13 cellular contexts compared by ENCODE assay signal in the genomic region with DNA sequence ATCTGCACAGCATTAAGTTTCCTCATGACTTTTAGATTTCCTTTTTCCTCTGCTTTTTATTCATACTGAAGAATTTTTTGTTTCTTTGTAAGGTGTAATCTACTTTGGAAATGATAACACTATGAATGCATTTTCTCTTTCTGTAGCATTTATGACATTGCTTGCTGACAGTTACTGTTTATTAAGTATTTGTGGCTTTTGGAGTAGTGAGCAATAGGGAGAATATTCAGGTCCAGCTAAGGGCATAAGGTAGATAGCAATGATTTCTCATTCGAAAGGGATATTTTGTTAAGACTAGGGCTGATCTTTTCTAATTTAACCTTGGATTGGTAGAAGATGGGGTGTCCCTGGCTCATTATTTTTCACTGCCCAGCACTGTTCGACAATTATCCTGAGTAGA.
DNase-seq lines count a peak whose midpoint lies in the region; ATAC-seq and TF ChIP-seq lines count a peak whose summit lies in the region.
"Had no signal": no experiment of that assay in that cellular context is flagged by ENCODE, and none has a peak within 500 bp of the region (broad histone marks: within the 10 kb centered on the region; RNA-seq: fewer than 3 reads in every experiment).

No MANE protein-coding gene starts in this region.

- intact Hi-C loops in activated CD8-positive, alpha-beta T cell treated with anti-CD3 and anti-CD28 coated beads for 36 hours (cut with micrococcal nuclease) = no loop called here

- TF ChIP-seq CTCF in activated CD8-positive, alpha-beta T cell treated with anti-CD3 and anti-CD28 coated beads for 36 hours (IDR thresholded peaks at IDR 0.05) = no peak
- no peak for TF ChIP-seq CTCF in WTC11 (IDR thresholded peaks at IDR 0.05)
- TF ChIP-seq CTCF in fibroblast of mammary gland (conservative IDR thresholded peaks at IDR 0.05; ENCODE audit: control insufficient read depth, insufficient read depth, low read depth, low read length) = no peak

- H3K27me3 Mint-ChIP-seq in activated CD8-positive, alpha-beta T cell treated with anti-CD3 and anti-CD28 coated beads for 36 hours = no peaks in the 10 kb centered on the region
- H3K27me3 Mint-ChIP-seq in activated CD8-positive, alpha-beta T cell treated with anti-CD3 and anti-CD28 coated beads, Interleukin-2, amount 10 ng/mL, durations not matched to agents 7 days and 5 days (ENCODE audit: low read depth) = no peaks in the 10 kb centered on the region
- H3K27me3 Mint-ChIP-seq in WTC11 (ENCODE audit: low read depth) = no peaks in the 10 kb centered on the region

- DNase-seq in activated CD8-positive, alpha-beta T cell treated with anti-CD3 and anti-CD28 coated beads for 36 hours = no peak
- no peak for DNase-seq in activated CD8-positive, alpha-beta T cell treated with anti-CD3 and anti-CD28 coated beads, Interleukin-2, amount 10 ng/mL, durations not matched to agents 7 days and 5 days
- DNase-seq in WTC11 (ENCODE audit: low spot score) = no peak
- DNase-seq in fibroblast of mammary gland (ENCODE audit: low read depth) = peak; percentile 27
- DNase-seq in renal cortical epithelial cell (ENCODE audit: low read depth) = peak; percentile 38
- DNase-seq in HK-2 (ENCODE audit: unreplicated experiment) = no peak
- DNase-seq: activated gamma-delta T cell treated with Interleukin-2 at 50 U/mL for 16 hours, colonic mucosa, NCI-H1092 treated with DMSO at 0.1 percent for 48 hours, NCI-H510A treated with DMSO at 0.1 percent for 48 hours had no signal

- no peak overlapping the region for H3K4me3 Mint-ChIP-seq in activated CD8-positive, alpha-beta T cell treated with anti-CD3 and anti-CD28 coated beads for 36 hours
- no peak overlapping the region for H3K4me3 Mint-ChIP-seq in activated CD8-positive, alpha-beta T cell treated with anti-CD3 and anti-CD28 coated beads, Interleukin-2, amount 10 ng/mL, durations not matched to agents 7 days and 5 days
- no peak overlapping the region for H3K4me3 Mint-ChIP-seq in WTC11

- H3K27ac Mint-ChIP-seq in activated CD8-positive, alpha-beta T cell treated with anti-CD3 and anti-CD28 coated beads for 36 hours = peak overlapping the region; percentile 64
- no peak overlapping the region for H3K27ac Mint-ChIP-seq in activated CD8-positive, alpha-beta T cell treated with anti-CD3 and anti-CD28 coated beads, Interleukin-2, amount 10 ng/mL, durations not matched to agents 7 days and 5 days
- peak overlapping the region; percentile 6; the same call in 1 of the 2 replicates for H3K27ac Mint-ChIP-seq in WTC11

- peaks cover 69% of the 10 kb centered on the region for H3K4me1 Mint-ChIP-seq in activated CD8-positive, alpha-beta T cell treated with anti-CD3 and anti-CD28 coated beads for 36 hours (ENCODE audit: low read depth)
- peaks cover 43% of the 10 kb centered on the region for H3K4me1 Mint-ChIP-seq in activated CD8-positive, alpha-beta T cell treated with anti-CD3 and anti-CD28 coated beads, Interleukin-2, amount 10 ng/mL, durations not matched to agents 7 days and 5 days (ENCODE audit: low read depth)
- peaks cover 45% of the 10 kb centered on the region for H3K4me1 Mint-ChIP-seq in WTC11

- ATAC-seq in activated CD8-positive, alpha-beta T cell treated with anti-CD3 and anti-CD28 coated beads for 36 hours = no peak
- no peak for ATAC-seq in activated CD8-positive, alpha-beta T cell treated with anti-CD3 and anti-CD28 coated beads, Interleukin-2, amount 10 ng/mL, durations not matched to agents 7 days and 5 days
- ATAC-seq in WTC11 (no peak), GM19324 (IDR thresholded peaks at IDR 0.05; ENCODE audit: low FRiP score, unreplicated experiment) (no peak), HG02759 (IDR thresholded peaks at IDR 0.05; ENCODE audit: unreplicated experiment) (no peak)
- ATAC-seq: Panc1 had no signal

- POLR2A ChIA-PET in activated CD8-positive, alpha-beta T cell treated with anti-CD3 and anti-CD28 coated beads for 36 hours (lab: Charles Lee) = interaction anchor here (1.2 kb wide), 1 partner anchor 14 kb away, joined by 3 read pairs; no protein-coding TSS in a partner anchor
- POLR2A ChIA-PET in activated CD8-positive, alpha-beta T cell treated with anti-CD3 and anti-CD28 coated beads, Interleukin-2, amount 10 ng/mL, durations not matched to agents 7 days and 5 days (lab: Charles Lee) = interaction anchor here (0.6 kb wide), 1 partner anchor 104 kb away, joined by 3 read pairs; no protein-coding TSS in a partner anchor
- POLR2A ChIA-PET in WTC11 (lab: Charles Lee) = no interaction called here

- H3K9me3 Mint-ChIP-seq in activated CD8-positive, alpha-beta T cell treated with anti-CD3 and anti-CD28 coated beads for 36 hours = no peaks in the 10 kb centered on the region
- no peaks in the 10 kb centered on the region for H3K9me3 Mint-ChIP-seq in activated CD8-positive, alpha-beta T cell treated with anti-CD3 and anti-CD28 coated beads, Interleukin-2, amount 10 ng/mL, durations not matched to agents 7 days and 5 days (ENCODE audit: insufficient read depth)
- H3K9me3 Mint-ChIP-seq in WTC11 = no peaks in the 10 kb centered on the region

- peaks cover 61% of the 10 kb centered on the region for H3K36me3 Mint-ChIP-seq in activated CD8-positive, alpha-beta T cell treated with anti-CD3 and anti-CD28 coated beads for 36 hours (ENCODE audit: low read depth)
- peaks cover 66% of the 10 kb centered on the region for H3K36me3 Mint-ChIP-seq in activated CD8-positive, alpha-beta T cell treated with anti-CD3 and anti-CD28 coated beads, Interleukin-2, amount 10 ng/mL, durations not matched to agents 7 days and 5 days (ENCODE audit: low read depth)
- peaks cover 29% of the 10 kb centered on the region for H3K36me3 Mint-ChIP-seq in WTC11

- H3K4me3 ChIP-seq in fibroblast of mammary gland (ENCODE audit: control insufficient read depth, low read depth, low read length) = no peak overlapping the region
- H3K4me3 ChIP-seq: colonic mucosa had no signal

- CTCF ChIA-PET in activated CD8-positive, alpha-beta T cell treated with anti-CD3 and anti-CD28 coated beads for 36 hours (lab: Charles Lee) = no interaction called here
- CTCF ChIA-PET in activated CD8-positive, alpha-beta T cell treated with anti-CD3 and anti-CD28 coated beads, Interleukin-2, amount 10 ng/mL, durations not matched to agents 7 days and 5 days (lab: Charles Lee) = no interaction called here
- CTCF ChIA-PET in WTC11 (lab: Charles Lee) = interaction anchor here (1.9 kb wide), 1 partner anchor 26 kb away, joined by 5 read pairs; no protein-coding TSS in a partner anchor

TF ChIP-seq in WTC11, 78 proteins besides CTCF, POLR2A, EP300 and RAD21:
- no peak for TF ChIP-seq NFE2L1 (CRISPR knock-in tag; IDR thresholded peaks at IDR 0.05)
- TF ChIP-seq, protein P1, sequence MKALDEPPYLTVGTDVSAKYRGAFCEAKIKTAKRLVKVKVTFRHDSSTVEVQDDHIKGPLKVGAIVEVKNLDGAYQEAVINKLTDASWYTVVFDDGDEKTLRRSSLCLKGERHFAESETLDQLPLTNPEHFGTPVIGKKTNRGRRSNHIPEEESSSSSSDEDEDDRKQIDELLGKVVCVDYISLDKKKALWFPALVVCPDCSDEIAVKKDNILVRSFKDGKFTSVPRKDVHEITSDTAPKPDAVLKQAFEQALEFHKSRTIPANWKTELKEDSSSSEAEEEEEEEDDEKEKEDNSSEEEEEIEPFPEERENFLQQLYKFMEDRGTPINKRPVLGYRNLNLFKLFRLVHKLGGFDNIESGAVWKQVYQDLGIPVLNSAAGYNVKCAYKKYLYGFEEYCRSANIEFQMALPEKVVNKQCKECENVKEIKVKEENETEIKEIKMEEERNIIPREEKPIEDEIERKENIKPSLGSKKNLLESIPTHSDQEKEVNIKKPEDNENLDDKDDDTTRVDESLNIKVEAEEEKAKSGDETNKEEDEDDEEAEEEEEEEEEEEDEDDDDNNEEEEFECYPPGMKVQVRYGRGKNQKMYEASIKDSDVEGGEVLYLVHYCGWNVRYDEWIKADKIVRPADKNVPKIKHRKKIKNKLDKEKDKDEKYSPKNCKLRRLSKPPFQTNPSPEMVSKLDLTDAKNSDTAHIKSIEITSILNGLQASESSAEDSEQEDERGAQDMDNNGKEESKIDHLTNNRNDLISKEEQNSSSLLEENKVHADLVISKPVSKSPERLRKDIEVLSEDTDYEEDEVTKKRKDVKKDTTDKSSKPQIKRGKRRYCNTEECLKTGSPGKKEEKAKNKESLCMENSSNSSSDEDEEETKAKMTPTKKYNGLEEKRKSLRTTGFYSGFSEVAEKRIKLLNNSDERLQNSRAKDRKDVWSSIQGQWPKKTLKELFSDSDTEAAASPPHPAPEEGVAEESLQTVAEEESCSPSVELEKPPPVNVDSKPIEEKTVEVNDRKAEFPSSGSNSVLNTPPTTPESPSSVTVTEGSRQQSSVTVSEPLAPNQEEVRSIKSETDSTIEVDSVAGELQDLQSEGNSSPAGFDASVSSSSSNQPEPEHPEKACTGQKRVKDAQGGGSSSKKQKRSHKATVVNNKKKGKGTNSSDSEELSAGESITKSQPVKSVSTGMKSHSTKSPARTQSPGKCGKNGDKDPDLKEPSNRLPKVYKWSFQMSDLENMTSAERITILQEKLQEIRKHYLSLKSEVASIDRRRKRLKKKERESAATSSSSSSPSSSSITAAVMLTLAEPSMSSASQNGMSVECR (CRISPR knock-in tag; IDR thresholded peaks at IDR 0.05; ENCODE audit: borderline replicate concordance) = no peak
- TF ChIP-seq ZNF232 (CRISPR knock-in tag; IDR thresholded peaks at IDR 0.05) = no peak
- TF ChIP-seq ZNF263 (CRISPR knock-in tag; IDR thresholded peaks at IDR 0.05; ENCODE audit: low read depth) = no peak
- no peak for TF ChIP-seq ZNF396 (CRISPR knock-in tag; IDR thresholded peaks at IDR 0.05; ENCODE audit: borderline replicate concordance)
- TF ChIP-seq RELA (CRISPR knock-in tag; IDR thresholded peaks at IDR 0.05; ENCODE audit: borderline replicate concordance) = no peak
- TF ChIP-seq MLX (CRISPR knock-in tag; IDR thresholded peaks at IDR 0.05) = no peak
- no peak for TF ChIP-seq GRHL2 (CRISPR knock-in tag; IDR thresholded peaks at IDR 0.05; ENCODE audit: insufficient replicate concordance, severe bottlenecking)

Comparison
In these comparisons a context has a peak if more than half of its experiments do, and no peak if none do; other contexts are left out.
1. DNase-seq: peak in fibroblast of mammary gland (single experiment) and renal cortical epithelial cell (single experiment); none in activated CD8-positive, alpha-beta T cell treated with anti-CD3 and anti-CD28 coated beads for 36 hours (single experiment), activated CD8-positive, alpha-beta T cell treated with anti-CD3 and anti-CD28 coated beads, Interleukin-2, amount 10 ng/mL, durations not matched to agents 7 days and 5 days (single experiment), WTC11 (single experiment) and HK-2 (single experiment).